In the genomic region with DNA sequence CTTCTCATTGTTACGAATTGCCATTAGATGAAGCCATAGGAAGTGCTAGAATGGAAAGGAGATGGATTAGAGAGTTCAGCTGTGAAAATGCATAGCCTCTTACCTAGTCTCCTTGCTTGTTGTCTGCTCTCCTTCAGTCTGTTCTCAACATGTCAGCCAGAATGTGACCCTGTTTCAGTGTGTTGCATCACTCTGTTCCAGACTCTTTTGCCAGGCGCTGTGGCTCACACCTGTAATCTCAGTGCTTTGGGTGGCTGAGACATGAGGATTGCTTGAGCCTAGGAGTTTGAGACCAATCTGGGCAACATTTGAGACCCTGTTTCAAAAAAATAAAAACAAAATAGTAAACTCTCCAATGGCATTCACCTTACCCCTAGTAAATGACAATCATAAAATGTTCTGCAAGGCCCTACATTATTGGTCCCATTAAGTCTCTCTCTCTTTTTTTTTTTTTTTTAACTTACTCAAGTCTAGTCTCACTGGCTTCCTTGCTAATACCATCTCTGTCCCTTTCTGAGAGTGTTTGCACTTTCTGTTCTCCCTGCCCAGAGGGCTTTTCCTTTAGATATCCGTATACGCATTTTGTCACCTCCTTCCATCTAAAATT, we compare ENCODE assay signal across 1 cellular context.
TF ChIP-seq lines count a peak whose summit lies in the region.

No MANE protein-coding gene starts in this region.

TF ChIP-seq in K562, 482 proteins besides CTCF, POLR2A, EP300 and RAD21 (continued from another document and continues in another):
- TF ChIP-seq, protein P1, sequence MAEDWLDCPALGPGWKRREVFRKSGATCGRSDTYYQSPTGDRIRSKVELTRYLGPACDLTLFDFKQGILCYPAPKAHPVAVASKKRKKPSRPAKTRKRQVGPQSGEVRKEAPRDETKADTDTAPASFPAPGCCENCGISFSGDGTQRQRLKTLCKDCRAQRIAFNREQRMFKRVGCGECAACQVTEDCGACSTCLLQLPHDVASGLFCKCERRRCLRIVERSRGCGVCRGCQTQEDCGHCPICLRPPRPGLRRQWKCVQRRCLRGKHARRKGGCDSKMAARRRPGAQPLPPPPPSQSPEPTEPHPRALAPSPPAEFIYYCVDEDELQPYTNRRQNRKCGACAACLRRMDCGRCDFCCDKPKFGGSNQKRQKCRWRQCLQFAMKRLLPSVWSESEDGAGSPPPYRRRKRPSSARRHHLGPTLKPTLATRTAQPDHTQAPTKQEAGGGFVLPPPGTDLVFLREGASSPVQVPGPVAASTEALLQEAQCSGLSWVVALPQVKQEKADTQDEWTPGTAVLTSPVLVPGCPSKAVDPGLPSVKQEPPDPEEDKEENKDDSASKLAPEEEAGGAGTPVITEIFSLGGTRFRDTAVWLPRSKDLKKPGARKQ (CRISPR knock-in tag; IDR thresholded peaks at IDR 0.05), result no peak
- no peak for TF ChIP-seq BHLHE40 (IDR thresholded peaks at IDR 0.05; ENCODE audit: low read length)
- peak; percentile 23 for TF ChIP-seq POLR2B (IDR thresholded peaks at IDR 0.05; ENCODE audit: low read depth, partially characterized antibody)
- TF ChIP-seq, protein P2, sequence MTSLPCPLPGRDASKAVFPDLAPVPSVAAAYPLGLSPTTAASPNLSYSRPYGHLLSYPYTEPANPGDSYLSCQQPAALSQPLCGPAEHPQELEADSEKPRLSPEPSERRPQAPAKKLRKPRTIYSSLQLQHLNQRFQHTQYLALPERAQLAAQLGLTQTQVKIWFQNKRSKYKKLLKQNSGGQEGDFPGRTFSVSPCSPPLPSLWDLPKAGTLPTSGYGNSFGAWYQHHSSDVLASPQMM (CRISPR knock-in tag; IDR thresholded peaks at IDR 0.05), result no peak
- TF ChIP-seq PCBP2 (IDR thresholded peaks at IDR 0.05; ENCODE audit: low read depth, low read length, poor library complexity, severe bottlenecking), result no peak
- TF ChIP-seq, protein P3, sequence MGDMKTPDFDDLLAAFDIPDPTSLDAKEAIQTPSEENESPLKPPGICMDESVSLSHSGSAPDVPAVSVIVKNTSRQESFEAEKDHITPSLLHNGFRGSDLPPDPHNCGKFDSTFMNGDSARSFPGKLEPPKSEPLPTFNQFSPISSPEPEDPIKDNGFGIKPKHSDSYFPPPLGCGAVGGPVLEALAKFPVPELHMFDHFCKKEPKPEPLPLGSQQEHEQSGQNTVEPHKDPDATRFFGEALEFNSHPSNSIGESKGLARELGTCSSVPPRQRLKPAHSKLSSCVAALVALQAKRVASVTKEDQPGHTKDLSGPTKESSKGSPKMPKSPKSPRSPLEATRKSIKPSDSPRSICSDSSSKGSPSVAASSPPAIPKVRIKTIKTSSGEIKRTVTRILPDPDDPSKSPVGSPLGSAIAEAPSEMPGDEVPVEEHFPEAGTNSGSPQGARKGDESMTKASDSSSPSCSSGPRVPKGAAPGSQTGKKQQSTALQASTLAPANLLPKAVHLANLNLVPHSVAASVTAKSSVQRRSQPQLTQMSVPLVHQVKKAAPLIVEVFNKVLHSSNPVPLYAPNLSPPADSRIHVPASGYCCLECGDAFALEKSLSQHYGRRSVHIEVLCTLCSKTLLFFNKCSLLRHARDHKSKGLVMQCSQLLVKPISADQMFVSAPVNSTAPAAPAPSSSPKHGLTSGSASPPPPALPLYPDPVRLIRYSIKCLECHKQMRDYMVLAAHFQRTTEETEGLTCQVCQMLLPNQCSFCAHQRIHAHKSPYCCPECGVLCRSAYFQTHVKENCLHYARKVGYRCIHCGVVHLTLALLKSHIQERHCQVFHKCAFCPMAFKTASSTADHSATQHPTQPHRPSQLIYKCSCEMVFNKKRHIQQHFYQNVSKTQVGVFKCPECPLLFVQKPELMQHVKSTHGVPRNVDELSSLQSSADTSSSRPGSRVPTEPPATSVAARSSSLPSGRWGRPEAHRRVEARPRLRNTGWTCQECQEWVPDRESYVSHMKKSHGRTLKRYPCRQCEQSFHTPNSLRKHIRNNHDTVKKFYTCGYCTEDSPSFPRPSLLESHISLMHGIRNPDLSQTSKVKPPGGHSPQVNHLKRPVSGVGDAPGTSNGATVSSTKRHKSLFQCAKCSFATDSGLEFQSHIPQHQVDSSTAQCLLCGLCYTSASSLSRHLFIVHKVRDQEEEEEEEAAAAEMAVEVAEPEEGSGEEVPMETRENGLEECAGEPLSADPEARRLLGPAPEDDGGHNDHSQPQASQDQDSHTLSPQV (IDR thresholded peaks at IDR 0.05), result peak; percentile 72; the same call in 1 of the 2 replicates
- TF ChIP-seq EHMT2 (IDR thresholded peaks at IDR 0.05), result no peak
- TF ChIP-seq IFI16 (CRISPR knock-in tag; IDR thresholded peaks at IDR 0.05), result peak; percentile 52; the same call in 1 of the 2 replicates
- TF ChIP-seq TEAD4 (IDR thresholded peaks at IDR 0.05; ENCODE audit: low read length), result peak; percentile 21; the same call in 1 of the 2 replicates
- no peak for TF ChIP-seq TEAD4 (CRISPR knock-in tag; IDR thresholded peaks at IDR 0.05; ENCODE audit: borderline replicate concordance)
- TF ChIP-seq NELFE (IDR thresholded peaks at IDR 0.05; ENCODE audit: insufficient read depth, insufficient read length), result no peak
- TF ChIP-seq, protein P4, sequence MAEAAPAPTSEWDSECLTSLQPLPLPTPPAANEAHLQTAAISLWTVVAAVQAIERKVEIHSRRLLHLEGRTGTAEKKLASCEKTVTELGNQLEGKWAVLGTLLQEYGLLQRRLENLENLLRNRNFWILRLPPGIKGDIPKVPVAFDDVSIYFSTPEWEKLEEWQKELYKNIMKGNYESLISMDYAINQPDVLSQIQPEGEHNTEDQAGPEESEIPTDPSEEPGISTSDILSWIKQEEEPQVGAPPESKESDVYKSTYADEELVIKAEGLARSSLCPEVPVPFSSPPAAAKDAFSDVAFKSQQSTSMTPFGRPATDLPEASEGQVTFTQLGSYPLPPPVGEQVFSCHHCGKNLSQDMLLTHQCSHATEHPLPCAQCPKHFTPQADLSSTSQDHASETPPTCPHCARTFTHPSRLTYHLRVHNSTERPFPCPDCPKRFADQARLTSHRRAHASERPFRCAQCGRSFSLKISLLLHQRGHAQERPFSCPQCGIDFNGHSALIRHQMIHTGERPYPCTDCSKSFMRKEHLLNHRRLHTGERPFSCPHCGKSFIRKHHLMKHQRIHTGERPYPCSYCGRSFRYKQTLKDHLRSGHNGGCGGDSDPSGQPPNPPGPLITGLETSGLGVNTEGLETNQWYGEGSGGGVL (CRISPR knock-in tag; IDR thresholded peaks at IDR 0.05), result 0 out of 2 replicates have a peak, but pooled peaks have one; percentile 27
- TF ChIP-seq, protein P5, sequence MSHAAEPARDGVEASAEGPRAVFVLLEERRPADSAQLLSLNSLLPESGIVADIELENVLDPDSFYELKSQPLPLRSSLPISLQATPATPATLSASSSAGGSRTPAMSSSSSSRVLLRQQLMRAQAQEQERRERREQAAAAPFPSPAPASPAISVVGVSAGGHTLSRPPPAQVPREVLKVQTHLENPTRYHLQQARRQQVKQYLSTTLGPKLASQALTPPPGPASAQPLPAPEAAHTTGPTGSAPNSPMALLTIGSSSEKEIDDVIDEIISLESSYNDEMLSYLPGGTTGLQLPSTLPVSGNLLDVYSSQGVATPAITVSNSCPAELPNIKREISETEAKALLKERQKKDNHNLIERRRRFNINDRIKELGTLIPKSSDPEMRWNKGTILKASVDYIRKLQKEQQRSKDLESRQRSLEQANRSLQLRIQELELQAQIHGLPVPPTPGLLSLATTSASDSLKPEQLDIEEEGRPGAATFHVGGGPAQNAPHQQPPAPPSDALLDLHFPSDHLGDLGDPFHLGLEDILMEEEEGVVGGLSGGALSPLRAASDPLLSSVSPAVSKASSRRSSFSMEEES (CRISPR knock-in tag; IDR thresholded peaks at IDR 0.05), result no peak
- TF ChIP-seq KAT2B (IDR thresholded peaks at IDR 0.05; ENCODE audit: low read depth, low read length), result no peak
- TF ChIP-seq POLR3G (IDR thresholded peaks at IDR 0.05; ENCODE audit: extremely low read depth, insufficient read length, insufficient replicate concordance), result no peak
- no peak for TF ChIP-seq PRMT5 (CRISPR knock-in tag; IDR thresholded peaks at IDR 0.05)
- peak; percentile 81 for TF ChIP-seq POLR2H (tag; IDR thresholded peaks at IDR 0.05; ENCODE audit: low read depth)
- no peak for TF ChIP-seq GTF2F1 (IDR thresholded peaks at IDR 0.05; ENCODE audit: low read depth, low read length)
- TF ChIP-seq CBFA2T2 (conservative IDR thresholded peaks at IDR 0.05), result no peak
- TF ChIP-seq ZNF77 (CRISPR knock-in tag; IDR thresholded peaks at IDR 0.05), result no peak
- TF ChIP-seq MYC (IDR thresholded peaks at IDR 0.05; ENCODE audit: low read depth, low read length), result peak; percentile 89
- no peak for TF ChIP-seq MYC (CRISPR knock-in tag; IDR thresholded peaks at IDR 0.05; ENCODE audit: borderline replicate concordance, low read depth)
- peak; percentile 71 for TF ChIP-seq ZNF311 (CRISPR knock-in tag; IDR thresholded peaks at IDR 0.05)
- TF ChIP-seq, protein P6, sequence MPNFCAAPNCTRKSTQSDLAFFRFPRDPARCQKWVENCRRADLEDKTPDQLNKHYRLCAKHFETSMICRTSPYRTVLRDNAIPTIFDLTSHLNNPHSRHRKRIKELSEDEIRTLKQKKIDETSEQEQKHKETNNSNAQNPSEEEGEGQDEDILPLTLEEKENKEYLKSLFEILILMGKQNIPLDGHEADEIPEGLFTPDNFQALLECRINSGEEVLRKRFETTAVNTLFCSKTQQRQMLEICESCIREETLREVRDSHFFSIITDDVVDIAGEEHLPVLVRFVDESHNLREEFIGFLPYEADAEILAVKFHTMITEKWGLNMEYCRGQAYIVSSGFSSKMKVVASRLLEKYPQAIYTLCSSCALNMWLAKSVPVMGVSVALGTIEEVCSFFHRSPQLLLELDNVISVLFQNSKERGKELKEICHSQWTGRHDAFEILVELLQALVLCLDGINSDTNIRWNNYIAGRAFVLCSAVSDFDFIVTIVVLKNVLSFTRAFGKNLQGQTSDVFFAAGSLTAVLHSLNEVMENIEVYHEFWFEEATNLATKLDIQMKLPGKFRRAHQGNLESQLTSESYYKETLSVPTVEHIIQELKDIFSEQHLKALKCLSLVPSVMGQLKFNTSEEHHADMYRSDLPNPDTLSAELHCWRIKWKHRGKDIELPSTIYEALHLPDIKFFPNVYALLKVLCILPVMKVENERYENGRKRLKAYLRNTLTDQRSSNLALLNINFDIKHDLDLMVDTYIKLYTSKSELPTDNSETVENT (CRISPR knock-in tag; IDR thresholded peaks at IDR 0.05), result no peak
- TF ChIP-seq NRF1 (conservative IDR thresholded peaks at IDR 0.05 in 1 of 2, IDR thresholded peaks at IDR 0.05 in 1 of 2), result 0 out of 4 replicates have a peak, but pooled peaks of 1 of the 2 experiments have one; percentile 9
- TF ChIP-seq, protein P7, sequence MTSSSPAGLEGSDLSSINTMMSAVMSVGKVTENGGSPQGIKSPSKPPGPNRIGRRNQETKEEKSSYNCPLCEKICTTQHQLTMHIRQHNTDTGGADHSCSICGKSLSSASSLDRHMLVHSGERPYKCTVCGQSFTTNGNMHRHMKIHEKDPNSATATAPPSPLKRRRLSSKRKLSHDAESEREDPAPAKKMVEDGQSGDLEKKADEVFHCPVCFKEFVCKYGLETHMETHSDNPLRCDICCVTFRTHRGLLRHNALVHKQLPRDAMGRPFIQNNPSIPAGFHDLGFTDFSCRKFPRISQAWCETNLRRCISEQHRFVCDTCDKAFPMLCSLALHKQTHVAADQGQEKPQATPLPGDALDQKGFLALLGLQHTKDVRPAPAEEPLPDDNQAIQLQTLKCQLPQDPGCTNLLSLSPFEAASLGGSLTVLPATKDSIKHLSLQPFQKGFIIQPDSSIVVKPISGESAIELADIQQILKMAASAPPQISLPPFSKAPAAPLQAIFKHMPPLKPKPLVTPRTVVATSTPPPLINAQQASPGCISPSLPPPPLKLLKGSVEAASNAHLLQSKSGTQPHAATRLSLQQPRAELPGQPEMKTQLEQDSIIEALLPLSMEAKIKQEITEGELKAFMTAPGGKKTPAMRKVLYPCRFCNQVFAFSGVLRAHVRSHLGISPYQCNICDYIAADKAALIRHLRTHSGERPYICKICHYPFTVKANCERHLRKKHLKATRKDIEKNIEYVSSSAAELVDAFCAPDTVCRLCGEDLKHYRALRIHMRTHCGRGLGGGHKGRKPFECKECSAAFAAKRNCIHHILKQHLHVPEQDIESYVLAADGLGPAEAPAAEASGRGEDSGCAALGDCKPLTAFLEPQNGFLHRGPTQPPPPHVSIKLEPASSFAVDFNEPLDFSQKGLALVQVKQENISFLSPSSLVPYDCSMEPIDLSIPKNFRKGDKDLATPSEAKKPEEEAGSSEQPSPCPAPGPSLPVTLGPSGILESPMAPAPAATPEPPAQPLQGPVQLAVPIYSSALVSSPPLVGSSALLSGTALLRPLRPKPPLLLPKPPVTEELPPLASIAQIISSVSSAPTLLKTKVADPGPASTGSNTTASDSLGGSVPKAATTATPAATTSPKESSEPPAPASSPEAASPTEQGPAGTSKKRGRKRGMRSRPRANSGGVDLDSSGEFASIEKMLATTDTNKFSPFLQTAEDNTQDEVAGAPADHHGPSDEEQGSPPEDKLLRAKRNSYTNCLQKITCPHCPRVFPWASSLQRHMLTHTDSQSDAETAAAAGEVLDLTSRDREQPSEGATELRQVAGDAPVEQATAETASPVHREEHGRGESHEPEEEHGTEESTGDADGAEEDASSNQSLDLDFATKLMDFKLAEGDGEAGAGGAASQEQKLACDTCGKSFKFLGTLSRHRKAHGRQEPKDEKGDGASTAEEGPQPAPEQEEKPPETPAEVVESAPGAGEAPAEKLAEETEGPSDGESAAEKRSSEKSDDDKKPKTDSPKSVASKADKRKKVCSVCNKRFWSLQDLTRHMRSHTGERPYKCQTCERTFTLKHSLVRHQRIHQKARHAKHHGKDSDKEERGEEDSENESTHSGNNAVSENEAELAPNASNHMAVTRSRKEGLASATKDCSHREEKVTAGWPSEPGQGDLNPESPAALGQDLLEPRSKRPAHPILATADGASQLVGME (CRISPR knock-in tag; IDR thresholded peaks at IDR 0.05), result no peak
- TF ChIP-seq, protein P8, sequence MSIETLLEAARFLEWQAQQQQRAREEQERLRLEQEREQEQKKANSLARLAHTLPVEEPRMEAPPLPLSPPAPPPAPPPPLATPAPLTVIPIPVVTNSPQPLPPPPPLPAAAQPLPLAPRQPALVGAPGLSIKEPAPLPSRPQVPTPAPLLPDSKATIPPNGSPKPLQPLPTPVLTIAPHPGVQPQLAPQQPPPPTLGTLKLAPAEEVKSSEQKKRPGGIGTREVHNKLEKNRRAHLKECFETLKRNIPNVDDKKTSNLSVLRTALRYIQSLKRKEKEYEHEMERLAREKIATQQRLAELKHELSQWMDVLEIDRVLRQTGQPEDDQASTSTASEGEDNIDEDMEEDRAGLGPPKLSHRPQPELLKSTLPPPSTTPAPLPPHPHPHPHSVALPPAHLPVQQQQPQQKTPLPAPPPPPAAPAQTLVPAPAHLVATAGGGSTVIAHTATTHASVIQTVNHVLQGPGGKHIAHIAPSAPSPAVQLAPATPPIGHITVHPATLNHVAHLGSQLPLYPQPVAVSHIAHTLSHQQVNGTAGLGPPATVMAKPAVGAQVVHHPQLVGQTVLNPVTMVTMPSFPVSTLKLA (conservative IDR thresholded peaks at IDR 0.05), result no peak
- TF ChIP-seq ZNF764 (CRISPR knock-in tag; IDR thresholded peaks at IDR 0.05; ENCODE audit: low read depth), result no peak
- no peak for TF ChIP-seq ZNF75A (CRISPR knock-in tag; IDR thresholded peaks at IDR 0.05)
- no peak for TF ChIP-seq ESRRB (CRISPR knock-in tag; IDR thresholded peaks at IDR 0.05; ENCODE audit: borderline replicate concordance)
- TF ChIP-seq MEF2D (tag; conservative IDR thresholded peaks at IDR 0.05; ENCODE audit: low read depth), result 0 out of 2 replicates have a peak, but pooled peaks have one; percentile 45
- peak; percentile 56; the same call in 1 of the 2 replicates for TF ChIP-seq MECOM (CRISPR knock-in tag; IDR thresholded peaks at IDR 0.05)
- no peak for TF ChIP-seq SRSF1 (IDR thresholded peaks at IDR 0.05; ENCODE audit: low read depth, low read length)
- no peak for TF ChIP-seq SIN3B (IDR thresholded peaks at IDR 0.05; ENCODE audit: low read depth)
- TF ChIP-seq, protein P9, sequence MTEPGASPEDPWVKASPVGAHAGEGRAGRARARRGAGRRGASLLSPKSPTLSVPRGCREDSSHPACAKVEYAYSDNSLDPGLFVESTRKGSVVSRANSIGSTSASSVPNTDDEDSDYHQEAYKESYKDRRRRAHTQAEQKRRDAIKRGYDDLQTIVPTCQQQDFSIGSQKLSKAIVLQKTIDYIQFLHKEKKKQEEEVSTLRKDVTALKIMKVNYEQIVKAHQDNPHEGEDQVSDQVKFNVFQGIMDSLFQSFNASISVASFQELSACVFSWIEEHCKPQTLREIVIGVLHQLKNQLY (CRISPR knock-in tag; conservative IDR thresholded peaks at IDR 0.05), result no peak
